Comparison of ENCODE assay signal across 9 cellular contexts in genomic region chr18:51621103-51621969, GRCh38.
DNase-seq lines count a peak whose midpoint lies in the region; ATAC-seq, FAIRE-seq and TF ChIP-seq lines count a peak whose summit lies in the region.
"Had no signal": no experiment of that assay in that cellular context is flagged by ENCODE, and none has a peak within 500 bp of the region (broad histone marks: within the 10 kb centered on the region; RNA-seq: fewer than 3 reads in every experiment).

No MANE protein-coding gene starts in this region.

- WGBS in small intestine, 3 donors, result 37 to 42% (median 38%) methylated on average over 16 of the region's 16 CpGs

- H3K9me3 ChIP-seq in left ventricle myocardium inferior (replicated peaks), result no peaks in the 10 kb centered on the region
- no peaks in the 10 kb centered on the region for H3K9me3 ChIP-seq in small intestine (ENCODE audit: control insufficient read depth, low read depth)

- DNase-seq in activated CD8-positive, alpha-beta memory T cell treated with anti-CD3 and anti-CD28 coated beads, Interleukin-2, amount 50 U/mL, for 48 hours, result peak; percentile 66
- no peak for DNase-seq in activated CD8-positive, alpha-beta memory T cell treated with anti-CD3 and anti-CD28 coated beads for 24 hours
- peak; percentile 87 for DNase-seq in NCI-H2171 treated with DMSO at 0.1 percent for 48 hours (lab: John Stamatoyannopoulos, UW)
- DNase-seq in activated naive CD4-positive, alpha-beta T cell treated with anti-CD3 and anti-CD28 coated beads, Interleukin-2, amount 10 ng/mL, durations not matched to agents 7 days and 5 days, result peak; percentile 50
- peak; percentile 29 for DNase-seq in left ventricle myocardium inferior
- DNase-seq in small intestine, result peak; percentile 33

- H3K4me3 Mint-ChIP-seq in activated naive CD4-positive, alpha-beta T cell treated with anti-CD3 and anti-CD28 coated beads, Interleukin-2, amount 10 ng/mL, durations not matched to agents 7 days and 5 days, result no peak overlapping the region
- H3K4me3 Mint-ChIP-seq: dendritic cell treated with granulocyte-macrophage colony-stimulating factor and Interleukin-4, amounts not matched to agents 40 ng/mL and 50 ng/mL, for 4 days had no signal

- peaks cover 12% of the 10 kb centered on the region for H3K27me3 Mint-ChIP-seq in activated naive CD4-positive, alpha-beta T cell treated with anti-CD3 and anti-CD28 coated beads, Interleukin-2, amount 10 ng/mL, durations not matched to agents 7 days and 5 days

- CTCF ChIA-PET in activated naive CD4-positive, alpha-beta T cell treated with anti-CD3 and anti-CD28 coated beads, Interleukin-2, amount 10 ng/mL, durations not matched to agents 7 days and 5 days (lab: Charles Lee), result interaction anchor here (1.0 to 1.1 kb wide), 2 partner anchors 11 to 47 kb away, joined by 4 to 7 read pairs; no protein-coding TSS in a partner anchor

- H3K4me1 ChIP-seq in left ventricle myocardium inferior, result peaks cover 4% of the 10 kb centered on the region
- no peaks in the 10 kb centered on the region for H3K4me1 ChIP-seq in small intestine (ENCODE audit: control insufficient read depth in 2 of 2, insufficient read depth in 1 of 2, low read depth in 1 of 2, low read length in 1 of 2)

- H3K27me3 ChIP-seq in left ventricle myocardium inferior (ENCODE audit: low read depth) (peaks cover 53% of the 10 kb centered on the region), small intestine (ENCODE audit: control insufficient read depth in 2 of 2, insufficient read depth in 2 of 2, low read length in 2 of 2) (peaks cover 0 to 13% of the 10 kb centered on the region in 2 donors)

- H3K36me3 Mint-ChIP-seq in activated naive CD4-positive, alpha-beta T cell treated with anti-CD3 and anti-CD28 coated beads, Interleukin-2, amount 10 ng/mL, durations not matched to agents 7 days and 5 days, result no peaks in the 10 kb centered on the region

- no peak overlapping the region for H3K4me3 ChIP-seq in left ventricle myocardium inferior
- no peak overlapping the region for H3K4me3 ChIP-seq in small intestine (ENCODE audit: low read depth in 1 of 2, low read length in 2 of 2)

- no peaks in the 10 kb centered on the region for H3K4me1 Mint-ChIP-seq in activated naive CD4-positive, alpha-beta T cell treated with anti-CD3 and anti-CD28 coated beads, Interleukin-2, amount 10 ng/mL, durations not matched to agents 7 days and 5 days

- no peak for FAIRE-seq in small intestine (lab: Jason Lieb, UNC)

- ATAC-seq in HG02759 (IDR thresholded peaks at IDR 0.05; ENCODE audit: unreplicated experiment), result peak; percentile 65
- no peak for ATAC-seq in GM21423 (IDR thresholded peaks at IDR 0.05; ENCODE audit: unreplicated experiment)

- H3K27ac ChIP-seq in left ventricle myocardium inferior (replicated peaks) (no peak overlapping the region), small intestine (ENCODE audit: low read depth in 1 of 2, low read length in 1 of 2) (no peak overlapping the region)

- H3K9me3 Mint-ChIP-seq in activated naive CD4-positive, alpha-beta T cell treated with anti-CD3 and anti-CD28 coated beads, Interleukin-2, amount 10 ng/mL, durations not matched to agents 7 days and 5 days, result no peaks in the 10 kb centered on the region
- H3K9me3 Mint-ChIP-seq: dendritic cell treated with granulocyte-macrophage colony-stimulating factor and Interleukin-4, amounts not matched to agents 40 ng/mL and 50 ng/mL, for 4 days had no signal

- H3K36me3 ChIP-seq in left ventricle myocardium inferior (no peaks in the 10 kb centered on the region), small intestine (ENCODE audit: control insufficient read depth in 2 of 2, insufficient read depth in 2 of 2, low read length in 2 of 2) (no peaks in the 10 kb centered on the region)

- H3K27ac Mint-ChIP-seq in activated naive CD4-positive, alpha-beta T cell treated with anti-CD3 and anti-CD28 coated beads, Interleukin-2, amount 10 ng/mL, durations not matched to agents 7 days and 5 days, result no peak overlapping the region
- H3K27ac Mint-ChIP-seq: dendritic cell treated with granulocyte-macrophage colony-stimulating factor and Interleukin-4, amounts not matched to agents 40 ng/mL and 50 ng/mL, for 4 days had no signal

- intact Hi-C loops in left ventricle myocardium inferior (cut with micrococcal nuclease), result no loop called here

- TF ChIP-seq CTCF in left ventricle myocardium inferior (IDR thresholded peaks at IDR 0.05; ENCODE audit: borderline replicate concordance), result peak; percentile 76
